ENCODE assay signal across 14 cellular contexts in genomic region chr7:36747969-36748574, GRCh38. TPM values are rescaled to one million over a fixed set of nuclear protein-coding genes. Genes with fewer than 3 reads are reported as not detected.
DNase-seq lines count a peak whose midpoint lies in the region; ATAC-seq and TF ChIP-seq lines count a peak whose summit lies in the region.
"Had no signal": no experiment of that assay in that cellular context is flagged by ENCODE, and none has a peak within 500 bp of the region (broad histone marks: within the 10 kb centered on the region; RNA-seq: fewer than 3 reads in every experiment).

No MANE protein-coding gene starts in this region.

- H3K4me1 Mint-ChIP-seq in activated T-cell treated with anti-CD3 and anti-CD28 coated beads, Interleukin-2, amount 50 U/mL, for 24 hours (ENCODE audit: low read depth), result peaks cover 35% of the 10 kb centered on the region
- peaks cover 31% of the 10 kb centered on the region for H3K4me1 Mint-ChIP-seq in activated naive CD8-positive, alpha-beta T cell treated with anti-CD3 and anti-CD28 coated beads for 36 hours

- no peak for TF ChIP-seq CTCF in smooth muscle cell (IDR thresholded peaks at IDR 0.05; ENCODE audit: borderline replicate concordance, insufficient read depth, poor library complexity, severe bottlenecking)

- H3K27me3 Mint-ChIP-seq in activated T-cell treated with anti-CD3 and anti-CD28 coated beads, Interleukin-2, amount 50 U/mL, for 24 hours, result no peaks in the 10 kb centered on the region
- H3K27me3 Mint-ChIP-seq in activated naive CD8-positive, alpha-beta T cell treated with anti-CD3 and anti-CD28 coated beads for 36 hours, result no peaks in the 10 kb centered on the region

- H3K79me2 ChIP-seq in smooth muscle cell (ENCODE audit: low read depth), result no peaks in the 10 kb centered on the region

- no peaks in the 10 kb centered on the region for H3K9me3 ChIP-seq in smooth muscle cell (replicated peaks; ENCODE audit: low read depth)
- H3K9me3 ChIP-seq: upper lobe of right lung had no signal

- H3K36me3 ChIP-seq in smooth muscle cell (ENCODE audit: low read depth), result no peaks in the 10 kb centered on the region
- H3K36me3 ChIP-seq: upper lobe of right lung had no signal

- H3K9ac ChIP-seq in smooth muscle cell (ENCODE audit: low read depth), result peak overlapping the region; percentile 50

- no peaks in the 10 kb centered on the region for H3K27me3 ChIP-seq in smooth muscle cell (ENCODE audit: low read depth)
- H3K27me3 ChIP-seq: upper lobe of right lung had no signal

- H3K4me3 Mint-ChIP-seq in activated T-cell treated with anti-CD3 and anti-CD28 coated beads, Interleukin-2, amount 50 U/mL, for 24 hours, result peak overlapping the region; percentile 41
- H3K4me3 Mint-ChIP-seq in activated naive CD8-positive, alpha-beta T cell treated with anti-CD3 and anti-CD28 coated beads for 36 hours, result peak overlapping the region; percentile 11

- peak overlapping the region; percentile 67 for H3K4me2 ChIP-seq in smooth muscle cell

- H2AFZ ChIP-seq in smooth muscle cell (ENCODE audit: low read depth), result no peak overlapping the region

- WGBS in smooth muscle cell (ENCODE audit: low lambda C conversion rate), result 72% methylated on average over 8 of the region's 8 CpGs

- peaks cover 5% of the 10 kb centered on the region for H3K4me1 ChIP-seq in smooth muscle cell (ENCODE audit: low read depth)

- ATAC-seq in HG02759 (IDR thresholded peaks at IDR 0.05; ENCODE audit: unreplicated experiment), result peak; percentile 70
- ATAC-seq: K562 had no signal

- peaks cover 2% of the 10 kb centered on the region for H3F3A ChIP-seq in smooth muscle cell (ENCODE audit: low read depth)

- H3K9me3 Mint-ChIP-seq in activated T-cell treated with anti-CD3 and anti-CD28 coated beads, Interleukin-2, amount 50 U/mL, for 24 hours, result no peaks in the 10 kb centered on the region
- no peaks in the 10 kb centered on the region for H3K9me3 Mint-ChIP-seq in activated naive CD8-positive, alpha-beta T cell treated with anti-CD3 and anti-CD28 coated beads for 36 hours

- peak overlapping the region; percentile 60 for H3K27ac Mint-ChIP-seq in activated T-cell treated with anti-CD3 and anti-CD28 coated beads, Interleukin-2, amount 50 U/mL, for 24 hours
- peak overlapping the region; percentile 59 for H3K27ac Mint-ChIP-seq in activated naive CD8-positive, alpha-beta T cell treated with anti-CD3 and anti-CD28 coated beads for 36 hours

- DNase-seq in activated T-cell treated with anti-CD3 and anti-CD28 coated beads, Interleukin-2, amount 50 U/mL, for 24 hours, result no peak
- DNase-seq in activated T-cell treated with anti-CD3 and anti-CD28 coated beads for 4 hours (no peak), smooth muscle cell (lab: John Stamatoyannopoulos, UW; ENCODE audit: unreplicated experiment) (no peak), AML-193 (lab: John Stamatoyannopoulos, UW) (no peak)
- DNase-seq in activated naive CD8-positive, alpha-beta T cell treated with anti-CD3 and anti-CD28 coated beads for 36 hours, result peak; percentile 41
- DNase-seq in stimulated activated CD4-positive, alpha-beta T cell treated with anti-CD3 and anti-CD28 coated beads, Interleukin-4, amount 100 ng/mL, for 4 hours, result no peak
- no peak for DNase-seq in activated CD4-positive, CD25-positive, alpha-beta regulatory T cell treated with anti-CD3 and anti-CD28 coated beads, Interleukin-2, amount 50 U/mL, for 72 hours
- DNase-seq: caudate nucleus, T1000, upper lobe of right lung had no signal

- H3K27ac ChIP-seq in smooth muscle cell (ENCODE audit: low read depth), result peak overlapping the region; percentile 29
- H3K27ac ChIP-seq: upper lobe of right lung had no signal

- no peaks in the 10 kb centered on the region for H4K20me1 ChIP-seq in smooth muscle cell (ENCODE audit: low read depth)

- H3K4me3 ChIP-seq in smooth muscle cell, result no peak overlapping the region
- H3K4me3 ChIP-seq: K562, upper lobe of right lung had no signal

- H3K36me3 Mint-ChIP-seq in activated T-cell treated with anti-CD3 and anti-CD28 coated beads, Interleukin-2, amount 50 U/mL, for 24 hours (ENCODE audit: low read depth), result no peaks in the 10 kb centered on the region
- no peaks in the 10 kb centered on the region for H3K36me3 Mint-ChIP-seq in activated naive CD8-positive, alpha-beta T cell treated with anti-CD3 and anti-CD28 coated beads for 36 hours

RNA-seq across cellular contexts. Expression of gene AOAH, which starts 23.8 kb away (rescaled TPM):
- total RNA-seq in activated naive CD8-positive, alpha-beta T cell treated with anti-CD3 and anti-CD28 coated beads for 36 hours, result 1 to 10 TPM; 5.3 to 7.1 TPM
- not detected in 2 replicates for total RNA-seq in smooth muscle cell
- polyA plus RNA-seq in smooth muscle cell, result not detected in 2 replicates
- total RNA-seq: fibroblast of lung, H1, K562 had no signal
- polyA plus RNA-seq: fibroblast of lung, K562 had no signal
